Comparison of ENCODE assay signal across 9 cellular contexts in genomic region chr7:24836084-24836483, GRCh38.
DNase-seq lines count a peak whose midpoint lies in the region; ATAC-seq, FAIRE-seq and TF ChIP-seq lines count a peak whose summit lies in the region.
"Had no signal": no experiment of that assay in that cellular context is flagged by ENCODE, and none has a peak within 500 bp of the region (broad histone marks: within the 10 kb centered on the region; RNA-seq: fewer than 3 reads in every experiment).

No MANE protein-coding gene starts in this region.

- H3K9me3 Mint-ChIP-seq in activated B cell treated with CpG ODN at 0.5 μM for 24 hours: no peaks in the 10 kb centered on the region

- DNase-seq in GM12892 (ENCODE audit: insufficient read length) (no peak), activated B cell treated with CpG ODN at 0.5 μM for 24 hours (no peak), left lung (no peak), NCI-H1105 (lab: John Stamatoyannopoulos, UW) (no peak), left ventricle myocardium inferior (no peak)
- no peak for DNase-seq in activated effector memory CD4-positive, alpha-beta T cell treated with Interleukin-2 at 50 U/mL for 16 hours

- TF ChIP-seq CTCF in activated B cell treated with CpG ODN at 0.5 μM for 24 hours (IDR thresholded peaks at IDR 0.05): no peak
- no peak for TF ChIP-seq CTCF in left lung (IDR thresholded peaks at IDR 0.05)
- no peak for TF ChIP-seq CTCF in left ventricle myocardium inferior (IDR thresholded peaks at IDR 0.05; ENCODE audit: borderline replicate concordance)

- H3K4me3 ChIP-seq in left lung (no peak overlapping the region), left ventricle myocardium inferior (no peak overlapping the region)

- POLR2A ChIA-PET in activated B cell treated with CpG ODN at 0.5 μM for 24 hours (lab: Charles Lee): interaction anchor here (0.6 to 6.4 kb wide), 5 partner anchors 8 to 143 kb away, joined by 4 to 62 read pairs (median 5); partner anchors contain the start of gene OSBPL3

- no peaks in the 10 kb centered on the region for H3K27me3 Mint-ChIP-seq in activated B cell treated with CpG ODN at 0.5 μM for 24 hours

- ATAC-seq in GM21367 (IDR thresholded peaks at IDR 0.05; ENCODE audit: unreplicated experiment): peak; percentile 69
- peak; percentile 79 for ATAC-seq in HG03378 (IDR thresholded peaks at IDR 0.05; ENCODE audit: unreplicated experiment)
- ATAC-seq in activated B cell treated with CpG ODN at 0.5 μM for 24 hours (ENCODE audit: low read depth): peak; percentile 79
- no peak for ATAC-seq in left lung

- peaks cover 16% of the 10 kb centered on the region for H3K36me3 Mint-ChIP-seq in activated B cell treated with CpG ODN at 0.5 μM for 24 hours (ENCODE audit: low read depth)

- H3K27me3 ChIP-seq in left lung (no peaks in the 10 kb centered on the region), left ventricle myocardium inferior (ENCODE audit: low read depth) (no peaks in the 10 kb centered on the region)

- intact Hi-C loops in activated B cell treated with CpG ODN at 0.5 μM for 24 hours (cut with micrococcal nuclease) (loop anchor here (1.0 to 10.0 kb wide), 4 partner anchors 8 to 261 kb away; partner anchors contain the start of genes OSBPL3 and PALS2), left lung (cut with DNase I) (no loop called here), left ventricle myocardium inferior (cut with micrococcal nuclease) (no loop called here)

- no peaks in the 10 kb centered on the region for H3K9me3 ChIP-seq in left lung
- H3K9me3 ChIP-seq in left ventricle myocardium inferior (replicated peaks): no peaks in the 10 kb centered on the region

- H3K4me1 ChIP-seq in left lung: peaks cover 0 to 27% of the 10 kb centered on the region in 2 donors
- H3K4me1 ChIP-seq in left ventricle myocardium inferior: no peaks in the 10 kb centered on the region
- H3K4me1 ChIP-seq: parathyroid adenoma had no signal

- H3K27ac Mint-ChIP-seq in activated B cell treated with CpG ODN at 0.5 μM for 24 hours: peak overlapping the region; percentile 99

- TF ChIP-seq POLR2A in GM12892 (IDR thresholded peaks at IDR 0.05; ENCODE audit: low read depth, low read length): no peak

- peak overlapping the region; percentile 39 for H3K4me3 Mint-ChIP-seq in activated B cell treated with CpG ODN at 0.5 μM for 24 hours

- CTCF ChIA-PET in activated B cell treated with CpG ODN at 0.5 μM for 24 hours (lab: Charles Lee): interaction anchor here (1.1 to 9.7 kb wide), 5 partner anchors 15 to 143 kb away, joined by 3 to 64 read pairs (median 5); partner anchors contain the start of gene OSBPL3

- peaks cover 75% of the 10 kb centered on the region for H3K4me1 Mint-ChIP-seq in activated B cell treated with CpG ODN at 0.5 μM for 24 hours

- peak overlapping the region in 1 of 2 donors; percentile 13 for H3K27ac ChIP-seq in left lung
- H3K27ac ChIP-seq in left ventricle myocardium inferior (replicated peaks): no peak overlapping the region
- H3K27ac ChIP-seq: parathyroid adenoma had no signal

- FAIRE-seq in GM12892 (lab: Jason Lieb, UNC): peak; percentile 53

- no peaks in the 10 kb centered on the region for H3K36me3 ChIP-seq in left lung
- H3K36me3 ChIP-seq in left ventricle myocardium inferior: peaks cover 12% of the 10 kb centered on the region
